1 cellular context compared by ENCODE assay signal in the genomic region with DNA sequence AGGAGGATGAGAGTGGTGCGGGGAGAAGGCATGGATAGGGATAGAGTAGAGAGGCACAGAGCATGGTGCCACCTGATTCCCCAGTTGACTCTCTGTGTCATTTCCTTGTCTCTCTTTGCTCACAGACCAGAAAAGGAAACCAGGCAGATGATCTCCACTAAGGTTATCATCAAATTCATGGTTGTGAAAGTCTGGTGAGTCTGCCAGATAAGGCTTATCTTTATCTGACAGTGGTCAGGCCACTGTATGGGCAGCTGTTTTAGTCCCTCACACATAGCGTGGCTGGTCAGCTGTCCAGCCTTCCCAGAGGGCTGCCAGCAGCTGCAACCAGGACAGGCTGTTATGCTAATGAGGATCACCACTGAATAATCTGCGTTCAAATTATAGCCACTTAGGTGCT.
TF ChIP-seq lines count a peak whose summit lies in the region.

No MANE protein-coding gene starts in this region.

TF ChIP-seq in K562, 482 proteins besides CTCF, POLR2A, EP300 and RAD21 (continued from another document and continues in another):
- 0 out of 4 replicates have a peak, but pooled peaks of 1 of the 2 experiments have one; percentile 63 for TF ChIP-seq ZNF318 (IDR thresholded peaks at IDR 0.05; ENCODE audit: borderline replicate concordance in 1 of 2, low read depth in 1 of 2)
- TF ChIP-seq TFE3 (CRISPR knock-in tag; IDR thresholded peaks at IDR 0.05), result no peak
- TF ChIP-seq, protein P1, sequence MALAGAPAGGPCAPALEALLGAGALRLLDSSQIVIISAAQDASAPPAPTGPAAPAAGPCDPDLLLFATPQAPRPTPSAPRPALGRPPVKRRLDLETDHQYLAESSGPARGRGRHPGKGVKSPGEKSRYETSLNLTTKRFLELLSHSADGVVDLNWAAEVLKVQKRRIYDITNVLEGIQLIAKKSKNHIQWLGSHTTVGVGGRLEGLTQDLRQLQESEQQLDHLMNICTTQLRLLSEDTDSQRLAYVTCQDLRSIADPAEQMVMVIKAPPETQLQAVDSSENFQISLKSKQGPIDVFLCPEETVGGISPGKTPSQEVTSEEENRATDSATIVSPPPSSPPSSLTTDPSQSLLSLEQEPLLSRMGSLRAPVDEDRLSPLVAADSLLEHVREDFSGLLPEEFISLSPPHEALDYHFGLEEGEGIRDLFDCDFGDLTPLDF (CRISPR knock-in tag; IDR thresholded peaks at IDR 0.05), result no peak
- no peak for TF ChIP-seq FOXJ3 (CRISPR knock-in tag; IDR thresholded peaks at IDR 0.05)
- TF ChIP-seq NR3C1 (CRISPR knock-in tag; IDR thresholded peaks at IDR 0.05), result no peak
- TF ChIP-seq ETV5 (CRISPR knock-in tag; IDR thresholded peaks at IDR 0.05; ENCODE audit: low read depth), result no peak
- no peak for TF ChIP-seq ZNF384 (IDR thresholded peaks at IDR 0.05; ENCODE audit: low read depth, low read length)
- no peak for TF ChIP-seq CHD7 (IDR thresholded peaks at IDR 0.05; ENCODE audit: low read depth, low read length)
- TF ChIP-seq SPI1 (IDR thresholded peaks at IDR 0.05; ENCODE audit: borderline replicate concordance, low read depth, low read length), result no peak
- TF ChIP-seq MAFG (tag; conservative IDR thresholded peaks at IDR 0.05), result no peak
- no peak for TF ChIP-seq POLR3A (IDR thresholded peaks at IDR 0.05; ENCODE audit: borderline replicate concordance, extremely low read depth, insufficient read depth, insufficient read length)
- 0 out of 2 replicates have a peak, but pooled peaks have one; percentile 60 for TF ChIP-seq HIVEP1 (CRISPR knock-in tag; IDR thresholded peaks at IDR 0.05)
- no peak for TF ChIP-seq ZNF561 (CRISPR knock-in tag; conservative IDR thresholded peaks at IDR 0.05)
- no peak for TF ChIP-seq HNRNPH1 (optimal IDR thresholded peaks at IDR 0.05; ENCODE audit: low read depth, low read length)
- TF ChIP-seq, protein P2, sequence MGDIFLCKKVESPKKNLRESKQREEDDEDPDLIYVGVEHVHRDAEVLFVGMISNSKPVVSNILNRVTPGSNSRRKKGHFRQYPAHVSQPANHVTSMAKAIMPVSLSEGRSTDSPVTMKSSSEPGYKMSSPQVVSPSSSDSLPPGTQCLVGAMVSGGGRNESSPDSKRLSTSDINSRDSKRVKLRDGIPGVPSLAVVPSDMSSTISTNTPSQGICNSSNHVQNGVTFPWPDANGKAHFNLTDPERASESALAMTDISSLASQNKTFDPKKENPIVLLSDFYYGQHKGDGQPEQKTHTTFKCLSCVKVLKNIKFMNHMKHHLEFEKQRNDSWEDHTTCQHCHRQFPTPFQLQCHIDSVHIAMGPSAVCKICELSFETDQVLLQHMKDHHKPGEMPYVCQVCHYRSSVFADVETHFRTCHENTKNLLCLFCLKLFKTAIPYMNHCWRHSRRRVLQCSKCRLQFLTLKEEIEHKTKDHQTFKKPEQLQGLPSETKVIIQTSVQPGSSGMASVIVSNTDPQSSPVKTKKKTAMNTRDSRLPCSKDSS (IDR thresholded peaks at IDR 0.05; ENCODE audit: low read depth, partially characterized antibody), result no peak
- no peak for TF ChIP-seq XRCC4 (IDR thresholded peaks at IDR 0.05; ENCODE audit: extremely low read depth, insufficient read depth, insufficient read length)
- peak; percentile 91 for TF ChIP-seq PML (IDR thresholded peaks at IDR 0.05; ENCODE audit: low read length)
- peak; percentile 93 for TF ChIP-seq ARID1B (IDR thresholded peaks at IDR 0.05)
- TF ChIP-seq DPF2 (IDR thresholded peaks at IDR 0.05), result peak; percentile 70; the same call in 1 of the 2 replicates
- no peak; the same call in 1 of the 2 replicates for TF ChIP-seq ZNF41 (CRISPR knock-in tag; conservative IDR thresholded peaks at IDR 0.05)
- TF ChIP-seq PTBP1 (IDR thresholded peaks at IDR 0.05; ENCODE audit: low read depth, low read length), result no peak
